In genomic region chr22:22835892-22836291, GRCh38 we compare ENCODE assay signal across 11 cellular contexts. TPM values are rescaled to one million over a fixed set of nuclear protein-coding genes. Genes with fewer than 3 reads are reported as not detected.
"Had no signal": no experiment of that assay in that cellular context is flagged by ENCODE, and none has a peak within 500 bp of the region (broad histone marks: within the 10 kb centered on the region; RNA-seq: fewer than 3 reads in every experiment).

No MANE protein-coding gene starts in this region.

- H3K4me3 ChIP-seq: GM23248, HAP-1 had no signal

- ATAC-seq: HCT116 had no signal

- H3K9me3 ChIP-seq: HAP-1 had no signal

- H3K27ac ChIP-seq: GM23248 had no signal

- H3K4me1 ChIP-seq: HAP-1 had no signal

- H3K4me3 Mint-ChIP-seq: HFFc6 had no signal

- H2AFZ ChIP-seq: GM23248 had no signal

- H3K9ac ChIP-seq: GM23248 had no signal

- H3K27ac Mint-ChIP-seq: HFFc6 had no signal

- H3K36me3 ChIP-seq: HAP-1 had no signal

- H3K9me3 Mint-ChIP-seq: HFFc6 had no signal

- FAIRE-seq: HTR-8/SVneo had no signal

- DNase-seq: GOT3, H7, HFFc6, IMR-90, KBM-7 had no signal

RNA-seq across cellular contexts. Expression of gene IGLL5, which starts 51.7 kb away (rescaled TPM):
- total RNA-seq: GM23248, H4, H7, HFFc6, HT-29, IMR-90 had no signal
- polyA plus RNA-seq: GM23248, IMR-90 had no signal
